ENCODE assay signal across 8 cellular contexts in the genomic region with DNA sequence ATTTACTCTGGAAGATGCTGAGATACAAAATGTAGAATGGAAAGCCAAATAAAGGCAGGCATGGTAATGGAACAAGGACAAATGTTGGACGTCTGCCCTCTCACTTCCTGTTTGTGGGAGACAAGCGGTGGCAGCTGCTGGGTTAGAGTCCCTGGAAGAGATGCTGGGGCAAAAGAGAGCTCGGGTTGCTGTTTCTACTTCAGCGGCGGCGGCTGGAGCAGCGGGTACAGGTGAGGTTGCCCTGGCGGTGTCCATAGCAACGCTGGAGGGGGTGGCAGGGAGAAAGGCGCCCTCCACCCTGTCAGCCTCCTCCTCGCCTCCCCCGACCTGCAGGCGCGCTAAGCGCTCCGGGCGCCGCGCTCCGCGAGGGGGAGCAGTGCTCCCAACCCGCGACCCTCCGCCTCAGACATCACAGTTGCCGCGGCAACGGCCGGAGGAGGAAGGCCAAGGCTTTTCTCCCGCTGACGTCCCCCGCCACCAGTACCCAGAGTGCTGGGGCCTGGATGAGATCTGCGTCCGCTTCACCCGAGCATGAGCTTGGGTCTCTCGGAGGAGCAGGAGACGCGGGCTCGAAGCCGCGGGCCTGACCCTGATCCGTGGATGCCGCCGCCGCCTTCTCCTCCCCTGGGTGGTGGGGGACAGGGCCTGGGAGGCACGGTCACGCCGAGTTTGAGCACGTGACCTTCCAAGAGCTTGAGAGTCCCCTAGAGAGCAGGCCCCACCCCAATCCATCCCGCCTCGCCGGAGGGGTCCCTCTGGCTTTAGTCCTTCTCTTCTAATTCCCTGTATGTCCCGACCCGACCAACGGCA.
DNase-seq lines count a peak whose midpoint lies in the region; FAIRE-seq and TF ChIP-seq lines count a peak whose summit lies in the region.

No MANE protein-coding gene starts in this region.

- no peak overlapping the region for H3K9ac ChIP-seq in kidney (ENCODE audit: low read length in 2 of 2)

- TF ChIP-seq POLR2A in suprapubic skin (IDR thresholded peaks at IDR 0.05): no peak

- DNase-seq in GM13976 (ENCODE audit: low spot score) (peak; percentile 38), NCI-H2081 treated with DMSO at 0.1 percent for 48 hours (lab: John Stamatoyannopoulos, UW) (peak; percentile 95), cerebellar nuclear complex (lab: John Stamatoyannopoulos, UW) (peak; percentile 62 to 70), kidney (peak; percentile 74), suprapubic skin (ENCODE audit: low spot score in 2 of 2) (peak; percentile 51 to 77), PC-9 (no peak)
- DNase-seq in activated CD4-positive, alpha-beta T cell treated with anti-CD3 and anti-CD28 coated beads for 1 hour: no peak
- no peak for DNase-seq in central memory CD4-positive, alpha-beta T cell

- no peak for FAIRE-seq in kidney (lab: Jason Lieb, UNC)

- intact Hi-C loops in kidney (cut with DNase I) (no loop called here), PC-9 (cut with micrococcal nuclease; ENCODE audit: unreplicated experiment) (no loop called here)

- BruUV-seq in PC-9 (replicated peaks; lab: Mats Ljungman, UMichigan): no TSS peak

- H3F3A ChIP-seq in PC-9 (ENCODE audit: insufficient read depth, low read depth): no peaks in the 10 kb centered on the region

- H3K79me2 ChIP-seq in PC-9 (ENCODE audit: low read depth): no peaks in the 10 kb centered on the region

- H3K36me3 ChIP-seq in kidney (ENCODE audit: control insufficient read depth in 1 of 2, insufficient read depth in 2 of 2, low read length in 2 of 2) (no peaks in the 10 kb centered on the region), suprapubic skin (no peaks in the 10 kb centered on the region), PC-9 (ENCODE audit: low read depth) (no peaks in the 10 kb centered on the region)

- 6% methylated on average over 28 of the region's 54 CpGs for WGBS in suprapubic skin

- H3K9me2 ChIP-seq in PC-9 (ENCODE audit: insufficient read depth): no peaks in the 10 kb centered on the region

- no peaks in the 10 kb centered on the region for H3K4me1 ChIP-seq in kidney (ENCODE audit: control insufficient read depth in 1 of 2, insufficient read depth in 1 of 2, low read depth in 1 of 2, low read length in 2 of 2)
- peaks cover 7% of the 10 kb centered on the region for H3K4me1 ChIP-seq in suprapubic skin
- no peaks in the 10 kb centered on the region for H3K4me1 ChIP-seq in PC-9 (replicated peaks; ENCODE audit: insufficient read depth)

- in situ Hi-C loops in GM13976 (cut with MboI; ENCODE audit: low sequenced_read_pairs, unreplicated experiment): no loop called here

- H3K4me3 ChIP-seq in kidney (ENCODE audit: low read length in 2 of 2) (no peak overlapping the region), suprapubic skin (peak overlapping the region; percentile 25), PC-9 (no peak overlapping the region)

- H3K27ac ChIP-seq in kidney (ENCODE audit: low read depth in 2 of 2, low read length in 2 of 2) (no peak overlapping the region), suprapubic skin (no peak overlapping the region), PC-9 (no peak overlapping the region)

- TF ChIP-seq CTCF in GM13976 (IDR thresholded peaks at IDR 0.05; ENCODE audit: borderline replicate concordance, control extremely low read depth, extremely low read depth, insufficient read depth, missing control alignments): no peak
- no peak for TF ChIP-seq CTCF in kidney (IDR thresholded peaks at IDR 0.05; ENCODE audit: borderline replicate concordance, extremely low read depth, insufficient read depth)
- no peak for TF ChIP-seq CTCF in suprapubic skin (IDR thresholded peaks at IDR 0.05)
- TF ChIP-seq CTCF in PC-9 (conservative IDR thresholded peaks at IDR 0.05): no peak

- POLR2A ChIA-PET in PC-9 (lab: Charles Lee; ENCODE audit: unreplicated experiment): no interaction called here

- H4K20me1 ChIP-seq in PC-9 (ENCODE audit: insufficient read depth): no peaks in the 10 kb centered on the region

- TF ChIP-seq EP300 in suprapubic skin (IDR thresholded peaks at IDR 0.05): no peak

- H3K4me2 ChIP-seq in PC-9: no peak overlapping the region

- peaks cover 34% of the 10 kb centered on the region for H3K27me3 ChIP-seq in suprapubic skin
- H3K27me3 ChIP-seq in PC-9 (ENCODE audit: insufficient read depth, low read depth): no peaks in the 10 kb centered on the region

- H2AFZ ChIP-seq in PC-9: no peak overlapping the region

- CTCF ChIA-PET in PC-9 (lab: Charles Lee): no interaction called here

- H3K9me3 ChIP-seq in kidney (ENCODE audit: control insufficient read depth in 1 of 2, low read length in 2 of 2) (no peaks in the 10 kb centered on the region), suprapubic skin (no peaks in the 10 kb centered on the region), PC-9 (ENCODE audit: insufficient read depth, low read depth) (no peaks in the 10 kb centered on the region)

Comparison
In these comparisons a context has a peak if more than half of its experiments do, and no peak if none do; other contexts are left out.
1. DNase-seq: peak in GM13976 (single experiment), NCI-H2081 treated with DMSO at 0.1 percent for 48 hours (single experiment), cerebellar nuclear complex (2 of 2), kidney (single experiment) and suprapubic skin (2 of 2); none in PC-9 (0 of 2), activated CD4-positive, alpha-beta T cell treated with anti-CD3 and anti-CD28 coated beads for 1 hour (single experiment) and central memory CD4-positive, alpha-beta T cell (single experiment).